ENCODE assay signal across 12 cellular contexts in genomic region chr4:173192375-173193162, GRCh38. TPM values are rescaled to one million over a fixed set of nuclear protein-coding genes. Genes with fewer than 3 reads are reported as not detected.
DNase-seq lines count a peak whose midpoint lies in the region; ATAC-seq and TF ChIP-seq lines count a peak whose summit lies in the region.
"Had no signal": no experiment of that assay in that cellular context is flagged by ENCODE, and none has a peak within 500 bp of the region (broad histone marks: within the 10 kb centered on the region; RNA-seq: fewer than 3 reads in every experiment).

No MANE protein-coding gene starts in this region.

- H4K20me1 ChIP-seq in MM.1S (ENCODE audit: insufficient read depth, low read length) = no peaks in the 10 kb centered on the region

- H3K4me2 ChIP-seq in MM.1S (ENCODE audit: low read depth, low read length) = no peak overlapping the region

- ATAC-seq in stimulated activated naive CD8-positive, alpha-beta T cell treated with anti-CD3 and anti-CD28 coated beads, Interleukin-15, Interleukin-2, amounts not matched to agents 100 U/mL and 50 U/mL, for 24 hours = peak; percentile 30
- ATAC-seq in stimulated activated naive CD8-positive, alpha-beta T cell treated with anti-CD3 and anti-CD28 coated beads, Interleukin-15, amount 100 ng/mL, for 72 hours = no peak

- peaks cover 9% of the 10 kb centered on the region; the same call in 1 of the 2 replicates for H3K4me1 ChIP-seq in MM.1S (ENCODE audit: low read length)

- DNase-seq in stimulated activated naive CD8-positive, alpha-beta T cell treated with anti-CD3 and anti-CD28 coated beads, Interleukin-15, Interleukin-2, amounts not matched to agents 100 U/mL and 50 U/mL, for 24 hours = no peak
- no peak for DNase-seq in stimulated activated naive CD8-positive, alpha-beta T cell treated with anti-CD3 and anti-CD28 coated beads, Interleukin-15, amount 100 ng/mL, for 72 hours
- no peak for DNase-seq in MM.1S
- DNase-seq in choroid plexus epithelial cell (ENCODE audit: low read depth) = no peak
- DNase-seq in putamen (ENCODE audit: low spot score) = no peak
- no peak for DNase-seq in cerebellum (ENCODE audit: low spot score)
- DNase-seq in MG63 = no peak
- DNase-seq in islet precursor cell = no peak
- DNase-seq: activated CD8-positive, alpha-beta memory T cell treated with anti-CD3 and anti-CD28 coated beads for 24 hours; HCEC 1CT; NCI-H2081; thyroid gland had no signal

- H3K4me3 ChIP-seq in MM.1S (ENCODE audit: low read length) (no peak overlapping the region), choroid plexus epithelial cell (ENCODE audit: low read depth, low read length) (no peak overlapping the region), MG63 (no peak overlapping the region)
- H3K4me3 ChIP-seq: thyroid gland had no signal

- no peaks in the 10 kb centered on the region for H3K36me3 ChIP-seq in MM.1S (replicated peaks; ENCODE audit: insufficient read depth, low read length)
- peaks cover 3% of the 10 kb centered on the region; the same call in 1 of the 2 replicates for H3K36me3 ChIP-seq in MG63
- H3K36me3 ChIP-seq: thyroid gland had no signal

- H2AFZ ChIP-seq in MM.1S (ENCODE audit: low read length) = no peak overlapping the region

- H3K4me1 Mint-ChIP-seq in stimulated activated naive CD8-positive, alpha-beta T cell treated with anti-CD3 and anti-CD28 coated beads, Interleukin-15, amount 100 ng/mL, for 72 hours = peaks cover 31% of the 10 kb centered on the region

- no peaks in the 10 kb centered on the region for H3K9me2 ChIP-seq in MM.1S (replicated peaks; ENCODE audit: insufficient read depth, low read length)

- H3K9ac ChIP-seq in MM.1S (ENCODE audit: low read length) = no peak overlapping the region

- no peak overlapping the region for H3K27ac Mint-ChIP-seq in stimulated activated naive CD8-positive, alpha-beta T cell treated with anti-CD3 and anti-CD28 coated beads, Interleukin-15, amount 100 ng/mL, for 72 hours

- no peak overlapping the region for H3K4me3 Mint-ChIP-seq in stimulated activated naive CD8-positive, alpha-beta T cell treated with anti-CD3 and anti-CD28 coated beads, Interleukin-15, amount 100 ng/mL, for 72 hours

- H3K27me3 Mint-ChIP-seq in stimulated activated naive CD8-positive, alpha-beta T cell treated with anti-CD3 and anti-CD28 coated beads, Interleukin-15, amount 100 ng/mL, for 72 hours = no peaks in the 10 kb centered on the region

- TF ChIP-seq CTCF in MM.1S (IDR thresholded peaks at IDR 0.05; ENCODE audit: low read length) (peak; percentile 22), choroid plexus epithelial cell (conservative IDR thresholded peaks at IDR 0.05; ENCODE audit: low read depth, low read length) (peak; percentile 25)

- no peak overlapping the region for H3K27ac ChIP-seq in MM.1S (ENCODE audit: low read length)
- H3K27ac ChIP-seq: thyroid gland had no signal

- H3K9me3 ChIP-seq in MM.1S (replicated peaks; ENCODE audit: insufficient read depth, low read length) (no peaks in the 10 kb centered on the region), MG63 (peaks cover 2% of the 10 kb centered on the region; the same call in 1 of the 2 replicates)
- H3K9me3 ChIP-seq: thyroid gland had no signal

- H3F3A ChIP-seq in MM.1S (ENCODE audit: insufficient read depth, low read length) = no peaks in the 10 kb centered on the region

- no peaks in the 10 kb centered on the region for H3K27me3 ChIP-seq in MM.1S (replicated peaks; ENCODE audit: insufficient read depth, low read length)
- H3K27me3 ChIP-seq in MG63 = no peaks in the 10 kb centered on the region
- H3K27me3 ChIP-seq: thyroid gland had no signal

- H3K9me3 Mint-ChIP-seq in stimulated activated naive CD8-positive, alpha-beta T cell treated with anti-CD3 and anti-CD28 coated beads, Interleukin-15, amount 100 ng/mL, for 72 hours = no peaks in the 10 kb centered on the region

- peaks cover 22% of the 10 kb centered on the region for H3K79me2 ChIP-seq in MM.1S (ENCODE audit: low read length)

RNA-seq across cellular contexts. Expression of gene GALNT7, which starts 24.0 kb away (rescaled TPM):
- total RNA-seq in cerebellum = 49.3 TPM
- total RNA-seq in MG63 (2014; rRNA removed; shearing (Covaris generic); ENCODE audit: low replicate concordance) = 22.6 and 33.7 TPM in 2 replicates
